ENCODE assay signal across 26 cellular contexts in the genomic region with DNA sequence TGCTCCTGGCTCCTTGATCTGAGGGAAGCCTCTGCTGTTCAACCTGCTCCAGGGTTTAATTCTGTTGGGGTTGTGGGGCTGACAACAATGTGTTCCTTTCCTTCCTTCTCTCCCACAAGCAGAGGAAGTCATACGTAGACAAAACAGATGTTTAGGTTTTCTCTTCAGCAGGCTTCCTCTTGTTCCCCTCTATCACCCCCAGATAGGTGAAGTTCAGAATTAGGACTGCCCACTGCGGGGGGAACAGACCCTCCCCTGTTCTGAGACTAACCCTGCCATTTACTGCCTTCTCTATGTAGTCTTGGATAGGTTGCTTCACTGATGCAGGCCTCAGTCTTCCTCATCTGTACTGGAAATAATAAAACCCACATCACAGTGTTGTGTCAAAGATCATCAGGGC.
"Had no signal": no experiment of that assay in that cellular context is flagged by ENCODE, and none has a peak within 500 bp of the region (broad histone marks: within the 10 kb centered on the region; RNA-seq: fewer than 3 reads in every experiment).

No MANE protein-coding gene starts in this region.

- H3K36me3 ChIP-seq: breast epithelium, MG63, Peyer's patch had no signal

- H3K4me1 ChIP-seq: breast epithelium, Peyer's patch, SJSA1 had no signal

- H3K27me3 ChIP-seq: MG63, Peyer's patch, SJSA1 had no signal

- H3K4me3 Mint-ChIP-seq: activated B cell treated with CpG ODN at 0.5 μM for 24 hours; activated CD4-positive, alpha-beta T cell treated with anti-CD3 and anti-CD28 coated beads, Interleukin-2, amount 10 ng/mL, durations not matched to agents 24 days and 14 days; activated CD8-positive, alpha-beta memory T cell treated with anti-CD3 and anti-CD28 coated beads, Interleukin-2, amount 10 ng/mL, durations not matched to agents 7 days and 5 days; activated naive CD4-positive, alpha-beta T cell treated with anti-CD3 and anti-CD28 coated beads, Interleukin-2, amount 50 U/mL, for 24 hours; activated T-cell treated with anti-CD3 and anti-CD28 coated beads, Interleukin-2, amount 50 U/mL, for 24 hours; activated T-helper 1 cell treated with anti-CD3 and anti-CD28 coated beads, Interleukin-12 subunit alpha, Interleukin-12 subunit beta, Interleukin-2, Interleukin-4 antibody, amounts not matched to agents 30 ng/mL and 10 ng/mL and 1 ng/mL, durations not matched to agents 14 hours and 24 hours and 36 hours; T-helper 1 cell treated with Interleukin-12 subunit alpha and Interleukin-12 subunit beta and Interleukin-4 antibody, amounts not matched to agents 30 μg/mL and 1 μg/mL, for 36 hours had no signal

- H3K27ac ChIP-seq: breast epithelium, Peyer's patch, SJSA1 had no signal

- H3K9me3 Mint-ChIP-seq: activated CD4-positive, alpha-beta T cell treated with anti-CD3 and anti-CD28 coated beads, Interleukin-2, amount 10 ng/mL, durations not matched to agents 24 days and 14 days; activated naive CD4-positive, alpha-beta T cell treated with anti-CD3 and anti-CD28 coated beads, Interleukin-2, amount 50 U/mL, for 24 hours; activated T-cell treated with anti-CD3 and anti-CD28 coated beads, Interleukin-2, amount 50 U/mL, for 24 hours; activated T-helper 1 cell treated with anti-CD3 and anti-CD28 coated beads, Interleukin-12 subunit alpha, Interleukin-12 subunit beta, Interleukin-2, Interleukin-4 antibody, amounts not matched to agents 30 ng/mL and 10 ng/mL and 1 ng/mL, durations not matched to agents 14 hours and 24 hours and 36 hours; T-helper 1 cell treated with Interleukin-12 subunit alpha and Interleukin-12 subunit beta and Interleukin-4 antibody, amounts not matched to agents 30 μg/mL and 1 μg/mL, for 36 hours had no signal

- H3K36me3 Mint-ChIP-seq: activated naive CD4-positive, alpha-beta T cell treated with anti-CD3 and anti-CD28 coated beads, Interleukin-2, amount 50 U/mL, for 24 hours had no signal

- DNase-seq: activated B cell treated with CpG ODN at 0.5 μM for 24 hours; activated CD4-positive, alpha-beta T cell treated with anti-CD3 and anti-CD28 coated beads for 1 hour; activated CD4-positive, alpha-beta T cell treated with anti-CD3 and anti-CD28 coated beads, Interleukin-2, amount 10 ng/mL, durations not matched to agents 24 days and 14 days; activated CD4-positive, alpha-beta T cell treated with anti-CD3 and anti-CD28 coated beads, Interleukin-2, amount 50 U/mL, for 48 hours; activated CD8-positive, alpha-beta memory T cell treated with anti-CD3 and anti-CD28 coated beads, Interleukin-2, amount 10 ng/mL, durations not matched to agents 7 days and 5 days; activated effector memory CD4-positive, alpha-beta T cell treated with Interleukin-2 at 50 U/mL for 16 hours; activated naive CD4-positive, alpha-beta T cell; activated T-cell treated with anti-CD3 and anti-CD28 coated beads, Interleukin-2, amount 50 U/mL, for 24 hours; aorta; caudate nucleus; MG63; MV-4-11; NCI-H1092 treated with DMSO at 0.1 percent for 48 hours; NCI-H1417 treated with DMSO at 0.1 percent for 48 hours; NCI-H1694; NCI-H2029; NCI-H2107; NCI-H510A treated with DMSO at 0.1 percent for 48 hours; Peyer's patch; SHP77 had no signal

- H3K4me1 Mint-ChIP-seq: activated CD4-positive, alpha-beta T cell treated with anti-CD3 and anti-CD28 coated beads, Interleukin-2, amount 10 ng/mL, durations not matched to agents 24 days and 14 days had no signal

- H3K9me3 ChIP-seq: breast epithelium, MG63, Peyer's patch, SJSA1 had no signal

- H3K27ac Mint-ChIP-seq: activated B cell treated with CpG ODN at 0.5 μM for 24 hours; activated CD4-positive, alpha-beta T cell treated with anti-CD3 and anti-CD28 coated beads, Interleukin-2, amount 10 ng/mL, durations not matched to agents 24 days and 14 days; activated CD8-positive, alpha-beta memory T cell treated with anti-CD3 and anti-CD28 coated beads, Interleukin-2, amount 10 ng/mL, durations not matched to agents 7 days and 5 days; activated naive CD4-positive, alpha-beta T cell treated with anti-CD3 and anti-CD28 coated beads, Interleukin-2, amount 50 U/mL, for 24 hours; activated T-cell treated with anti-CD3 and anti-CD28 coated beads, Interleukin-2, amount 50 U/mL, for 24 hours; activated T-helper 1 cell treated with anti-CD3 and anti-CD28 coated beads, Interleukin-12 subunit alpha, Interleukin-12 subunit beta, Interleukin-2, Interleukin-4 antibody, amounts not matched to agents 30 ng/mL and 10 ng/mL and 1 ng/mL, durations not matched to agents 14 hours and 24 hours and 36 hours; T-helper 1 cell treated with Interleukin-12 subunit alpha and Interleukin-12 subunit beta and Interleukin-4 antibody, amounts not matched to agents 30 μg/mL and 1 μg/mL, for 36 hours had no signal

- ATAC-seq: activated CD8-positive, alpha-beta memory T cell treated with anti-CD3 and anti-CD28 coated beads, Interleukin-2, amount 10 ng/mL, durations not matched to agents 7 days and 5 days; SK-N-SH treated with all-trans-retinoic acid at 6 μM for 48 hours had no signal

- H3K4me3 ChIP-seq: breast epithelium, MG63, Peyer's patch, SJSA1 had no signal
